ENCODE assay signal across 11 cellular contexts in the genomic region with DNA sequence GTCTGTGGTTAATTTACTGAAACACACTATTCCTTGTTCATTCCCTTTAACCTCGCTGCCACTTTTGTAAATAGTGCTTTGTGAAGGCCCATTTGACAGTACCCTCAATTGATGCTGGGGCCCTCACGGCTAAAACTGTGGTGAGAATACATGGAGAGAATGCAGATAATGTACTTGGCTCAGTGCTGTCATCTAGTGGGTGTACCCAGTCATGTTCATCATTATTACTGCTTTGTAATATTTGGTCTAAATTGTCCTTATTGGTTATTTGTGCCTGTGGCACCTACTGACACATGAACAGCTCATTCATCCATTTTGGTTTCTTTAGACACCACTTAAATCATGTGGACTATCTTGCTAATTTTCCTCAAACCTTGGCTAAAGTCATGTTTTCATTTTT.
DNase-seq lines count a peak whose midpoint lies in the region; ATAC-seq, FAIRE-seq and TF ChIP-seq lines count a peak whose summit lies in the region.
"Had no signal": no experiment of that assay in that cellular context is flagged by ENCODE, and none has a peak within 500 bp of the region (broad histone marks: within the 10 kb centered on the region; RNA-seq: fewer than 3 reads in every experiment).

No MANE protein-coding gene starts in this region.

- no peak overlapping the region for H2AFZ ChIP-seq in PC-3 (ENCODE audit: low read length)

- H3K9me2 ChIP-seq in PC-3 (replicated peaks; ENCODE audit: low read length): no peaks in the 10 kb centered on the region

- no peak overlapping the region for H3K27ac ChIP-seq in PC-3 (ENCODE audit: low read length)
- H3K27ac ChIP-seq: upper lobe of left lung had no signal

- no TSS peak for BruUV-seq in PC-3 (replicated peaks; lab: Mats Ljungman, UMichigan)

- no peak for FAIRE-seq in frontal cortex (lab: Jason Lieb, UNC)

- CTCF ChIA-PET in PC-3 (lab: Charles Lee): no interaction called here

- H3K9me3 ChIP-seq in PC-3 (ENCODE audit: low read length): no peaks in the 10 kb centered on the region
- H3K9me3 ChIP-seq: upper lobe of left lung had no signal

- no peaks in the 10 kb centered on the region for H3K36me3 ChIP-seq in PC-3 (ENCODE audit: low read depth, low read length)
- H3K36me3 ChIP-seq: upper lobe of left lung had no signal

- ATAC-seq in HG02759 (IDR thresholded peaks at IDR 0.05; ENCODE audit: unreplicated experiment) (peak; percentile 53), PC-3 (no peak), GM18520 (IDR thresholded peaks at IDR 0.05; ENCODE audit: unreplicated experiment) (no peak)
- ATAC-seq: WTC11 had no signal

- H3K27me3 ChIP-seq in PC-3 (ENCODE audit: low read length): no peaks in the 10 kb centered on the region
- H3K27me3 ChIP-seq: upper lobe of left lung had no signal

- H3K9ac ChIP-seq in PC-3 (ENCODE audit: low read length): no peak overlapping the region

- POLR2A ChIA-PET in PC-3 (lab: Charles Lee; ENCODE audit: unreplicated experiment): no interaction called here

- no peaks in the 10 kb centered on the region for H3F3A ChIP-seq in PC-3 (ENCODE audit: low read length, unreplicated experiment)

- H3K4me3 ChIP-seq in PC-3 (ENCODE audit: low read length): no peak overlapping the region
- H3K4me3 ChIP-seq: upper lobe of left lung had no signal

- no peaks in the 10 kb centered on the region for H3K79me2 ChIP-seq in PC-3 (ENCODE audit: low read length)

- no peaks in the 10 kb centered on the region for H4K20me1 ChIP-seq in PC-3 (ENCODE audit: low read length)

- no peaks in the 10 kb centered on the region for H3K4me1 ChIP-seq in PC-3 (ENCODE audit: insufficient read depth, low read length)
- H3K4me1 ChIP-seq: upper lobe of left lung had no signal

- DNase-seq in GM10266 (ENCODE audit: extremely low spot score): peak; percentile 9
- peak; percentile 28 for DNase-seq in PC-3
- peak; percentile 8 for DNase-seq in medulla oblongata (ENCODE audit: extremely low spot score)
- DNase-seq in AG08396 (ENCODE audit: low spot score): no peak
- no peak for DNase-seq in AG20443 (ENCODE audit: low spot score)
- DNase-seq in frontal cortex (ENCODE audit: low spot score in 2 of 2): no peak
- DNase-seq: NCI-H1048, upper lobe of left lung had no signal

- no peak overlapping the region for H3K4me2 ChIP-seq in PC-3 (ENCODE audit: low read length)

- intact Hi-C loops in PC-3 (cut with micrococcal nuclease): no loop called here

- TF ChIP-seq CTCF in GM10266 (IDR thresholded peaks at IDR 0.05; ENCODE audit: control insufficient read depth, insufficient read depth, low read depth, missing control alignments) (peak; percentile 43), PC-3 (conservative IDR thresholded peaks at IDR 0.05; ENCODE audit: low read depth, low read length) (peak; percentile 57)

Comparison
In these comparisons a context has a peak if more than half of its experiments do, and no peak if none do; other contexts are left out.
1. DNase-seq: peak in GM10266 (single experiment), PC-3 (single experiment) and medulla oblongata (single experiment); none in AG08396 (single experiment), AG20443 (single experiment) and frontal cortex (0 of 2).